20 cellular contexts compared by ENCODE assay signal in the genomic region with DNA sequence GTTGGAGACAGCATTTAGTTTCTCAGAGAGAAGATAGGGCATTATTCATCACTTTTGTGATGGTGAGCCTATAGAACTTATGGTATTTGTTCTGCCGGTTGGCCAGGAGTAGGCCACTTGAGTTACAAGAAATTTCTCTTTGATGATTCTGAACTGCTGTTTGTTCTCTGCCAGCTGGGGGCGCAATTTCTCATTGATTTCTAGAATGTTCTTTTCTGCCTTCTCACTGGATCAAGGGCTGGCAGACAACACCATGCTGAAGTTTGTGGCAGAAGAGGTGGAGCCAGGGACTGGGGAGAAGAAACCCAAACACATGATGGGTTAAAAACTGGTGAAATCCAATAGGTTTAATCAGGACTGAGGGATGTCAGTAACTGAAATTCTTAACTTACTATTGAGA.
DNase-seq lines count a peak whose midpoint lies in the region; ATAC-seq and FAIRE-seq lines count a peak whose summit lies in the region.
"Had no signal": no experiment of that assay in that cellular context is flagged by ENCODE, and none has a peak within 500 bp of the region (broad histone marks: within the 10 kb centered on the region; RNA-seq: fewer than 3 reads in every experiment).

No MANE protein-coding gene starts in this region.

- no peak for ATAC-seq in HG03342 (IDR thresholded peaks at IDR 0.05; ENCODE audit: unreplicated experiment)
- ATAC-seq: activated naive CD8-positive, alpha-beta T cell treated with anti-CD3 and anti-CD28 coated beads, Interleukin-2, amount 50 U/mL, for 24 hours had no signal

- in situ Hi-C loops in GM23248 (cut with MboI) = no loop called here

- H2AFZ ChIP-seq in GM23248 = no peak overlapping the region

- no peak overlapping the region for H3K27ac ChIP-seq in GM23248
- H3K27ac ChIP-seq: Peyer's patch, testis had no signal

- H3K9me3 ChIP-seq in GM23248 (ENCODE audit: low read depth) = no peaks in the 10 kb centered on the region
- H3K9me3 ChIP-seq: HAP-1, Peyer's patch, testis had no signal

- no peak overlapping the region for H3K4me2 ChIP-seq in GM23248 (ENCODE audit: unreplicated experiment)

- no peak overlapping the region for H3K9ac ChIP-seq in GM23248

- H3K9me2 ChIP-seq in GM23248 (ENCODE audit: insufficient read depth) = no peaks in the 10 kb centered on the region

- H3K36me3 ChIP-seq in GM23248 (ENCODE audit: low read depth) = no peaks in the 10 kb centered on the region
- H3K36me3 ChIP-seq: HAP-1, Peyer's patch had no signal

- no peaks in the 10 kb centered on the region for H3K79me2 ChIP-seq in GM23248 (ENCODE audit: insufficient read depth)

- no peak for FAIRE-seq in urothelium cell line (lab: Jason Lieb, UNC)
- FAIRE-seq: D721Med, keratinocyte had no signal

- WGBS in GM23248 (ENCODE audit: low coverage in 1 of 2, low lambda C conversion rate in 2 of 2, missing lambda C conversion rate in 2 of 2), 2 experiments = 50 to 53% methylated on average over 2 of the region's 2 CpGs

- peak; percentile 11 for DNase-seq in activated CD4-positive, alpha-beta T cell treated with anti-CD3 and anti-CD28 coated beads for 48 hours
- no peak for DNase-seq in activated CD4-positive, alpha-beta T cell treated with anti-CD3 and anti-CD28 coated beads for 1 hour
- DNase-seq in GM23248 (peak; percentile 7), OCI-M1 (lab: John Stamatoyannopoulos, UW) (peak; percentile 47), iPS-NIHi7 (ENCODE audit: extremely low spot score) (peak; percentile 27), AG08395 (ENCODE audit: low spot score) (no peak), urothelium cell line (ENCODE audit: low spot score) (no peak)
- DNase-seq: activated CD4-positive, CD25-positive, alpha-beta regulatory T cell treated with anti-CD3 and anti-CD28 coated beads, Interleukin-2, amount 50 U/mL, for 72 hours; activated naive CD8-positive, alpha-beta T cell treated with anti-CD3 and anti-CD28 coated beads, Interleukin-2, amount 50 U/mL, for 24 hours; activated T-cell treated with anti-CD3 and anti-CD28 coated beads, Interleukin-2, amount 50 U/mL, for 48 hours; cerebellar nuclear complex; Kasumi-1; NCI-H1694; NCI-H510A; Peyer's patch; testis had no signal

- H3F3A ChIP-seq in GM23248 (ENCODE audit: insufficient read depth) = no peaks in the 10 kb centered on the region

- no peaks in the 10 kb centered on the region for H4K20me1 ChIP-seq in GM23248 (ENCODE audit: insufficient read depth)

- H3K4me3 ChIP-seq in GM23248 = no peak overlapping the region
- H3K4me3 ChIP-seq: HAP-1, Peyer's patch, testis had no signal

- no peaks in the 10 kb centered on the region for H3K4me1 ChIP-seq in GM23248 (ENCODE audit: insufficient read depth)
- H3K4me1 ChIP-seq: HAP-1, Peyer's patch, testis had no signal

- no peaks in the 10 kb centered on the region for H3K27me3 ChIP-seq in GM23248 (replicated peaks; ENCODE audit: insufficient read depth)
- H3K27me3 ChIP-seq: Peyer's patch, testis had no signal

Comparison
In these comparisons a context has a peak if more than half of its experiments do, and no peak if none do; other contexts are left out.
1. DNase-seq: peak in activated CD4-positive, alpha-beta T cell treated with anti-CD3 and anti-CD28 coated beads for 48 hours (single experiment), GM23248 (single experiment), OCI-M1 (single experiment) and iPS-NIHi7 (single experiment); none in activated CD4-positive, alpha-beta T cell treated with anti-CD3 and anti-CD28 coated beads for 1 hour (single experiment), AG08395 (single experiment) and urothelium cell line (single experiment).